In the genomic region with DNA sequence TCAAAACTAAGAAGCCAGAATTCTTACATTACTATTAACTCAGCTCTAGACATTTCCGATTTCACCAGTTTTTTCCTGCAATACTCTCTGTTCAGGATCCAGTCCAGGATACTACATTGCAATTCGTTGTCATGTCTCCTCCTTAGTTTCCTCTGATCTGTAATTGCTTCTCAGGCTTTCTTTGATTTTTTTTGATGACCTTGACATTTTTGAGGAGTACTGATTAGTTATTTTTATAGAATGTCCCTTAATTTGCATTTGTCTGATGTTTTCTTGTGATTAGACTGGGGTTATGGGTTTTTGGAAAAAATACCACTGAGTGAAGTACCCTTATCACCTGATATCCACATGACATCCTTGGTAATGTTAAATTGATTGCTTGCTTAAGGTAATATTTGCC, we compare ENCODE assay signal across 27 cellular contexts.
"Had no signal": no experiment of that assay in that cellular context is flagged by ENCODE, and none has a peak within 500 bp of the region (broad histone marks: within the 10 kb centered on the region; RNA-seq: fewer than 3 reads in every experiment).

No MANE protein-coding gene starts in this region.

- H3K9me3 ChIP-seq: left lung, lower lobe of right lung, ovary, right atrium auricular region, stomach, testis, thyroid gland, transverse colon, upper lobe of left lung, vagina had no signal

- H3K27me3 Mint-ChIP-seq: naive thymus-derived CD8-positive, alpha-beta T cell; progenitor cell of endocrine pancreas; stimulated activated naive B cell treated with anti-CD40 and anti-IgM and Interleukin-4, amounts not matched to agents 10 μg/mL and 1 μg/mL and 100 μg/mL, for 72 hours had no signal

- H3K27me3 ChIP-seq: left lung, ovary, right atrium auricular region, stomach, testis, thyroid gland, transverse colon, upper lobe of left lung, vagina had no signal

- H3K4me3 ChIP-seq: left lung, lower lobe of right lung, ovary, right atrium auricular region, skin epidermis, stomach, testis, thyroid gland, transverse colon, upper lobe of left lung, vagina had no signal

- H3K27ac Mint-ChIP-seq: progenitor cell of endocrine pancreas; stimulated activated naive B cell treated with anti-CD40 and anti-IgM and Interleukin-4, amounts not matched to agents 10 μg/mL and 1 μg/mL and 100 μg/mL, for 72 hours had no signal

- DNase-seq: hypothalamus; immature natural killer cell; kidney; left colon; left lung; lower lobe of right lung; mammary epithelial cell; mesenchymal stem cell; naive thymus-derived CD8-positive, alpha-beta T cell; ovary; stimulated activated CD4-positive, alpha-beta T cell treated with anti-CD3 and anti-CD28 coated beads, Interleukin-12 subunit alpha, Interleukin-12 subunit beta, amount 100 ng/mL, for 4 hours; stimulated activated CD4-positive, alpha-beta T cell treated with anti-CD3 and anti-CD28 coated beads, Interleukin-15, amount 100 ng/mL, for 24 hours; stimulated activated CD4-positive, alpha-beta T cell treated with anti-CD3 and anti-CD28 coated beads, Interleukin-2, amount 100 ng/mL, for 24 hours; stimulated activated CD4-positive, alpha-beta T cell treated with anti-CD3 and anti-CD28 coated beads, Interleukin-4, amount 100 ng/mL, for 1 hour; stimulated activated naive B cell treated with anti-CD40 and anti-IgM and Interleukin-4, amounts not matched to agents 10 μg/mL and 1 μg/mL and 100 μg/mL, for 72 hours; stimulated activated naive CD8-positive, alpha-beta T cell treated with anti-CD3 and anti-CD28 coated beads, Interleukin-15, Interleukin-2, amounts not matched to agents 100 U/mL and 50 U/mL, for 24 hours; stomach; testis; thyroid gland; transverse colon; upper lobe of left lung had no signal

- H3K4me3 Mint-ChIP-seq: immature natural killer cell; naive thymus-derived CD8-positive, alpha-beta T cell; stimulated activated naive B cell treated with anti-CD40 and anti-IgM and Interleukin-4, amounts not matched to agents 10 μg/mL and 1 μg/mL and 100 μg/mL, for 72 hours had no signal

- H3K36me3 ChIP-seq: ovary had no signal

- H3K4me1 Mint-ChIP-seq: immature natural killer cell; naive thymus-derived CD8-positive, alpha-beta T cell had no signal

- ATAC-seq: left colon; left lung; lower lobe of right lung; naive thymus-derived CD8-positive, alpha-beta T cell; sciatic nerve; stimulated activated naive B cell treated with anti-CD40 and anti-IgM and Interleukin-4, amounts not matched to agents 10 μg/mL and 1 μg/mL and 100 μg/mL, for 72 hours; stimulated activated naive CD8-positive, alpha-beta T cell treated with anti-CD3 and anti-CD28 coated beads, Interleukin-15, Interleukin-2, amounts not matched to agents 100 U/mL and 50 U/mL, for 24 hours had no signal

- H3K9me3 Mint-ChIP-seq: immature natural killer cell; naive thymus-derived CD8-positive, alpha-beta T cell; stimulated activated naive B cell treated with anti-CD40 and anti-IgM and Interleukin-4, amounts not matched to agents 10 μg/mL and 1 μg/mL and 100 μg/mL, for 72 hours had no signal

- FAIRE-seq: islet of Langerhans, kidney had no signal

- H3K4me1 ChIP-seq: left lung, lower lobe of right lung, right atrium auricular region, stomach, testis, thyroid gland, transverse colon, upper lobe of left lung, vagina had no signal

- H3K27ac ChIP-seq: left lung, lower lobe of right lung, ovary, right atrium auricular region, stomach, testis, thyroid gland, transverse colon, upper lobe of left lung, vagina had no signal
